8 cellular contexts compared by ENCODE assay signal in genomic region chr1:43389326-43390313, GRCh38. TPM values are rescaled to one million over a fixed set of nuclear protein-coding genes. Genes with fewer than 3 reads are reported as not detected.
A peak's percentile ranks its signal among the peaks of the same experiment; 100 is the strongest.
DNase-seq lines count a peak whose midpoint lies in the region; ATAC-seq and TF ChIP-seq lines count a peak whose summit lies in the region.

TSS of gene MED8 (minus strand) at chr1:43389800. CDS start at chr1:43389764, 36 bp downstream.
TSS of gene SZT2 (plus strand) at chr1:43389899. CDS start at chr1:43389969, 70 bp downstream.

- TF ChIP-seq CTCF in lower lobe of right lung (IDR thresholded peaks at IDR 0.05): no peak

- peaks cover 28% of the 10 kb centered on the region for H3K4me1 ChIP-seq in CD4-positive, alpha-beta memory T cell (ENCODE audit: insufficient read depth, low read length)
- peaks cover 33% of the 10 kb centered on the region for H3K4me1 ChIP-seq in lower lobe of right lung

- peaks cover 31% of the 10 kb centered on the region for H3K36me3 ChIP-seq in CD4-positive, alpha-beta memory T cell (ENCODE audit: insufficient read depth, low read length)
- peaks cover 33% of the 10 kb centered on the region for H3K36me3 ChIP-seq in lower lobe of right lung

- no peaks in the 10 kb centered on the region for H3K9me3 Mint-ChIP-seq in CD4-positive, alpha-beta memory T cell

- peaks cover 32 to 60% (median 45%) of the 10 kb centered on the region in 4 donors for H3K4me1 Mint-ChIP-seq in CD4-positive, alpha-beta memory T cell

- no peaks in the 10 kb centered on the region for H3K9me3 ChIP-seq in CD4-positive, alpha-beta memory T cell (ENCODE audit: control insufficient read depth in 1 of 2, low read length in 2 of 2)
- H3K9me3 ChIP-seq in lower lobe of right lung: no peaks in the 10 kb centered on the region

- peak; percentile 88 to 93 (median 91) for DNase-seq in CD4-positive, alpha-beta memory T cell
- DNase-seq in HS-5 (ENCODE audit: low read depth) (peak; percentile 84), NK-92 (lab: John Stamatoyannopoulos, UW; ENCODE audit: unreplicated experiment) (peak; percentile 63), lower lobe of right lung (peak; percentile 96)
- peak; percentile 83 to 85 for DNase-seq in activated CD8-positive, alpha-beta memory T cell treated with anti-CD3 and anti-CD28 coated beads for 1 hour (ENCODE audit: extremely low read depth in 1 of 2, low read depth in 1 of 2)
- peak; percentile 90 for DNase-seq in effector CD4-positive, alpha-beta T cell
- DNase-seq in stimulated activated CD4-positive, alpha-beta T cell treated with anti-CD3 and anti-CD28 coated beads, TNF-alpha, amount 100 ng/mL, for 1 hour (ENCODE audit: low read depth in 3 of 3, low spot score in 1 of 3): peak; percentile 82 to 88 (median 85)

- CTCF ChIA-PET in CD4-positive, alpha-beta memory T cell (lab: Charles Lee; ENCODE audit: partially characterized antibody): interaction anchor here (0.6 to 3.5 kb wide), 5 partner anchors 20 to 162 kb away, joined by 3 to 10 read pairs (median 4); partner anchors contain the start of gene ELOVL1

- H3K27ac ChIP-seq in CD4-positive, alpha-beta memory T cell (ENCODE audit: low read depth, low read length): peak within 1 kb of the TSS; percentile 82
- H3K27ac ChIP-seq in lower lobe of right lung: peak within 1 kb of the TSS; percentile 85

- peak within 1 kb of the TSS; percentile 87 to 88 for H3K4me3 ChIP-seq in CD4-positive, alpha-beta memory T cell (ENCODE audit: low read length in 2 of 2)
- peak within 1 kb of the TSS; percentile 83 for H3K4me3 ChIP-seq in lower lobe of right lung

- no peaks in the 10 kb centered on the region for H3K27me3 ChIP-seq in CD4-positive, alpha-beta memory T cell (ENCODE audit: insufficient read depth, low read length)
- no peaks in the 10 kb centered on the region for H3K27me3 ChIP-seq in lower lobe of right lung (ENCODE audit: low read depth)

- peak within 1 kb of the TSS; percentile 99 to 100 (median 100) for H3K4me3 Mint-ChIP-seq in CD4-positive, alpha-beta memory T cell

- intact Hi-C loops in CD4-positive, alpha-beta memory T cell (cut with micrococcal nuclease): loop anchor here (1.0 kb wide), 3 partner anchors 21 to 217 kb away; partner anchors contain the start of genes CDC20, CFAP57, EBNA1BP2 and ELOVL1
- intact Hi-C loops in lower lobe of right lung (cut with DNase I): no loop called here

- H3K36me3 Mint-ChIP-seq in CD4-positive, alpha-beta memory T cell: peaks cover 21 to 48% of the 10 kb centered on the region in 2 donors

- H3K27me3 Mint-ChIP-seq in CD4-positive, alpha-beta memory T cell: no peaks in the 10 kb centered on the region

- POLR2A ChIA-PET in CD4-positive, alpha-beta memory T cell (lab: Charles Lee; ENCODE audit: partially characterized antibody): interaction anchor here (0.7 to 3.7 kb wide), 14 partner anchors 8 to 217 kb away, joined by 3 to 42 read pairs (median 4); partner anchors contain the start of genes CDC20, CFAP57, EBNA1BP2 and ELOVL1

- peak; percentile 76 for ATAC-seq in GM19467 (IDR thresholded peaks at IDR 0.05; ENCODE audit: unreplicated experiment)
- ATAC-seq in lower lobe of right lung: peak; percentile 98 to 100

- peak within 1 kb of the TSS; percentile 89 to 100 (median 99) for H3K27ac Mint-ChIP-seq in CD4-positive, alpha-beta memory T cell

RNA-seq across cellular contexts. Expression of gene MED8, which starts in this region (rescaled TPM):
- total RNA-seq in CD4-positive, alpha-beta memory T cell: 10 to 100 TPM; 34.0 to 35.6 TPM
- polyA plus RNA-seq in CD4-positive, alpha-beta memory T cell: 10 to 100 TPM; 36.1 to 42.3 TPM
- total RNA-seq in lower lobe of right lung: 35.4 TPM

RNA-seq across cellular contexts. Expression of gene SZT2, which starts in this region (rescaled TPM):
- total RNA-seq in CD4-positive, alpha-beta memory T cell: 100 to 1,000 TPM; 135 to 153 TPM
- 1 to 10 TPM in 1 of 2 donors, under 1 TPM in 1; 0.69 to 8.9 TPM for polyA plus RNA-seq in CD4-positive, alpha-beta memory T cell
- total RNA-seq in lower lobe of right lung: 71.5 TPM

Comparison
In these comparisons a context has a peak if more than half of its experiments do, and no peak if none do; other contexts are left out.
1. Peak in every context shown above with its lines: DNase-seq, ATAC-seq, H3K4me3 ChIP-seq and H3K27ac ChIP-seq.